In genomic region chr7:137129025-137129424, GRCh38 we compare ENCODE assay signal across 34 cellular contexts.
"Had no signal": no experiment of that assay in that cellular context is flagged by ENCODE, and none has a peak within 500 bp of the region (broad histone marks: within the 10 kb centered on the region; RNA-seq: fewer than 3 reads in every experiment).

No MANE protein-coding gene starts in this region.

- H3K36me3 ChIP-seq: adrenal gland, breast epithelium, cardiac muscle cell, colonic mucosa, WERI-Rb-1 had no signal

- H3K4me3 Mint-ChIP-seq: activated B cell treated with CpG ODN at 0.5 μM for 24 hours; activated CD8-positive, alpha-beta T cell treated with anti-CD3 and anti-CD28 coated beads for 36 hours; activated naive CD4-positive, alpha-beta T cell treated with anti-CD3 and anti-CD28 coated beads for 36 hours; activated naive CD4-positive, alpha-beta T cell treated with anti-CD3 and anti-CD28 coated beads, Interleukin-2, amount 50 U/mL, for 24 hours; activated naive CD8-positive, alpha-beta T cell treated with anti-CD3 and anti-CD28 coated beads for 36 hours; activated naive CD8-positive, alpha-beta T cell treated with anti-CD3 and anti-CD28 coated beads, Interleukin-2, amount 50 U/mL, for 24 hours; activated T-cell treated with anti-CD3 and anti-CD28 coated beads, Interleukin-2, amount 50 U/mL, for 4 hours; activated T-helper 17 cell treated with anti-CD3 and anti-CD28 coated beads, Interleukin-2, amount 50 U/mL, for 72 hours; brain; endodermal cell; T-helper 17 cell; T-helper 2 cell treated with Interferon-gamma antibody and Interleukin-4, amounts not matched to agents 5 μg/mL and 100 μg/mL, for 36 hours had no signal

- ATAC-seq: activated CD4-positive, CD25-positive, alpha-beta regulatory T cell treated with anti-CD3 and anti-CD28 coated beads, Interleukin-2, amount 50 U/mL, for 24 hours; activated CD8-positive, alpha-beta T cell treated with anti-CD3 and anti-CD28 coated beads for 36 hours; activated naive CD8-positive, alpha-beta T cell treated with anti-CD3 and anti-CD28 coated beads, Interleukin-2, amount 50 U/mL, for 24 hours; activated T-cell treated with anti-CD3 and anti-CD28 coated beads, Interleukin-2, amount 50 U/mL, for 4 hours; activated T-helper 17 cell treated with anti-CD3 and anti-CD28 coated beads, Interleukin-2, amount 50 U/mL, for 72 hours; esophagus mucosa; T-helper 17 cell had no signal

- H3K9me3 ChIP-seq: adrenal gland, breast epithelium, colonic mucosa had no signal

- FAIRE-seq: frontal cortex had no signal

- H3K27ac Mint-ChIP-seq: activated B cell treated with CpG ODN at 0.5 μM for 24 hours; activated CD8-positive, alpha-beta T cell treated with anti-CD3 and anti-CD28 coated beads for 36 hours; activated naive CD4-positive, alpha-beta T cell treated with anti-CD3 and anti-CD28 coated beads for 36 hours; activated naive CD4-positive, alpha-beta T cell treated with anti-CD3 and anti-CD28 coated beads, Interleukin-2, amount 50 U/mL, for 24 hours; activated naive CD8-positive, alpha-beta T cell treated with anti-CD3 and anti-CD28 coated beads for 36 hours; activated naive CD8-positive, alpha-beta T cell treated with anti-CD3 and anti-CD28 coated beads, Interleukin-2, amount 50 U/mL, for 24 hours; activated T-helper 17 cell treated with anti-CD3 and anti-CD28 coated beads, Interleukin-2, amount 50 U/mL, for 72 hours; brain; endodermal cell; T-helper 17 cell; T-helper 2 cell treated with Interferon-gamma antibody and Interleukin-4, amounts not matched to agents 5 μg/mL and 100 μg/mL, for 36 hours had no signal

- H3K27ac ChIP-seq: adrenal gland, breast epithelium, cardiac muscle cell, colonic mucosa, WERI-Rb-1 had no signal

- H3K27me3 Mint-ChIP-seq: activated B cell treated with CpG ODN at 0.5 μM for 24 hours; activated CD8-positive, alpha-beta T cell treated with anti-CD3 and anti-CD28 coated beads for 36 hours; activated naive CD4-positive, alpha-beta T cell treated with anti-CD3 and anti-CD28 coated beads, Interleukin-2, amount 50 U/mL, for 24 hours; activated naive CD8-positive, alpha-beta T cell treated with anti-CD3 and anti-CD28 coated beads for 36 hours; activated naive CD8-positive, alpha-beta T cell treated with anti-CD3 and anti-CD28 coated beads, Interleukin-2, amount 50 U/mL, for 24 hours; activated T-helper 17 cell treated with anti-CD3 and anti-CD28 coated beads, Interleukin-2, amount 50 U/mL, for 72 hours; T-helper 17 cell had no signal

- H3K36me3 Mint-ChIP-seq: activated naive CD4-positive, alpha-beta T cell treated with anti-CD3 and anti-CD28 coated beads, Interleukin-2, amount 50 U/mL, for 24 hours; activated naive CD8-positive, alpha-beta T cell treated with anti-CD3 and anti-CD28 coated beads for 36 hours; brain had no signal

- H3K27me3 ChIP-seq: adrenal gland, breast epithelium, cardiac muscle cell, colonic mucosa had no signal

- DNase-seq: activated B cell treated with CpG ODN at 0.5 μM for 24 hours; activated CD4-positive, alpha-beta T cell treated with anti-CD3 and anti-CD28 coated beads for 48 hours; activated CD4-positive, alpha-beta T cell treated with anti-CD3 and anti-CD28 coated beads, Interleukin-2, amount 50 U/mL, for 1 hour; activated CD4-positive, alpha-beta T cell treated with anti-CD3 and anti-CD28 coated beads, Interleukin-2, amount 50 U/mL, for 48 hours; activated CD8-positive, alpha-beta memory T cell treated with anti-CD3 and anti-CD28 coated beads for 24 hours; activated CD8-positive, alpha-beta T cell treated with anti-CD3 and anti-CD28 coated beads for 36 hours; activated effector memory CD4-positive, alpha-beta T cell treated with anti-CD3 and anti-CD28 coated beads, Interleukin-2, amount 50 U/mL, for 16 hours; activated naive CD4-positive, alpha-beta T cell treated with anti-CD3 and anti-CD28 coated beads for 36 hours; activated naive CD8-positive, alpha-beta T cell treated with anti-CD3 and anti-CD28 coated beads for 36 hours; activated naive CD8-positive, alpha-beta T cell treated with anti-CD3 and anti-CD28 coated beads, Interleukin-2, amount 50 U/mL, for 24 hours; activated T-cell treated with anti-CD3 and anti-CD28 coated beads, Interleukin-2, amount 50 U/mL, for 4 hours; adrenal gland; amygdala; aorta; central memory CD4-positive, alpha-beta T cell; cerebellar nuclear complex; colonic mucosa; effector CD8-positive, alpha-beta T cell; endodermal cell; foreskin fibroblast; head of caudate nucleus; T-helper 1 cell; T-helper 17 cell; T1000; WERI-Rb-1 had no signal

- H3K9me3 Mint-ChIP-seq: activated naive CD8-positive, alpha-beta T cell treated with anti-CD3 and anti-CD28 coated beads for 36 hours; endodermal cell had no signal

- H3K4me3 ChIP-seq: adrenal gland, breast epithelium, cardiac muscle cell, colonic mucosa had no signal

- H3K4me1 ChIP-seq: adrenal gland, breast epithelium, colonic mucosa had no signal

- H3K4me1 Mint-ChIP-seq: activated B cell treated with CpG ODN at 0.5 μM for 24 hours; activated naive CD4-positive, alpha-beta T cell treated with anti-CD3 and anti-CD28 coated beads, Interleukin-2, amount 50 U/mL, for 24 hours; activated naive CD8-positive, alpha-beta T cell treated with anti-CD3 and anti-CD28 coated beads for 36 hours; activated naive CD8-positive, alpha-beta T cell treated with anti-CD3 and anti-CD28 coated beads, Interleukin-2, amount 50 U/mL, for 24 hours; activated T-helper 17 cell treated with anti-CD3 and anti-CD28 coated beads, Interleukin-2, amount 50 U/mL, for 72 hours; brain; endodermal cell; T-helper 17 cell had no signal
